2 cellular contexts compared by ENCODE assay signal in genomic region chr20:2890743-2891142, GRCh38.
TF ChIP-seq lines count a peak whose summit lies in the region.

No MANE protein-coding gene starts in this region.

TF ChIP-seq in IMR-90, 13 proteins besides CTCF, POLR2A, EP300 and RAD21 (continued from another document):
- TF ChIP-seq CEBPB (IDR thresholded peaks at IDR 0.05; ENCODE audit: low read depth, low read length) (no peak), SMC3 (IDR thresholded peaks at IDR 0.05; ENCODE audit: low read depth, low read length) (no peak), CHD1 (IDR thresholded peaks at IDR 0.05; ENCODE audit: low read depth, low read length) (no peak), NFE2L2 (IDR thresholded peaks at IDR 0.05; ENCODE audit: low read depth, low read length) (no peak)

TF ChIP-seq in GM12891, 5 proteins besides CTCF, POLR2A, EP300 and RAD21 (continued from another document):
- no peak for TF ChIP-seq POLR2AphosphoS5 (IDR thresholded peaks at IDR 0.05; ENCODE audit: low read depth, low read length)
- TF ChIP-seq PAX5 (IDR thresholded peaks at IDR 0.05; ENCODE audit: insufficient read depth, low read length, severe bottlenecking): no peak
- no peak for TF ChIP-seq POU2F2 (IDR thresholded peaks at IDR 0.05; ENCODE audit: low read depth, low read length)
